Comparison of ENCODE assay signal across 31 cellular contexts in genomic region chr3:72048873-72049272, GRCh38.
"Had no signal": no experiment of that assay in that cellular context is flagged by ENCODE, and none has a peak within 500 bp of the region (broad histone marks: within the 10 kb centered on the region; RNA-seq: fewer than 3 reads in every experiment).

No MANE protein-coding gene starts in this region.

- H2AFZ ChIP-seq: parathyroid adenoma had no signal

- H3K9ac ChIP-seq: parathyroid adenoma had no signal

- ATAC-seq: naive thymus-derived CD8-positive, alpha-beta T cell; psoas muscle; right cardiac atrium; sciatic nerve; stimulated activated memory B cell treated with anti-CD40 and anti-IgM and Interleukin-4, amounts not matched to agents 10 μg/mL and 1 μg/mL and 100 μg/mL, for 72 hours; stimulated activated naive CD8-positive, alpha-beta T cell treated with anti-CD3 and anti-CD28 coated beads, Interleukin-15, amount 100 ng/mL, for 72 hours; stimulated activated naive CD8-positive, alpha-beta T cell treated with anti-CD3 and anti-CD28 coated beads, Interleukin-15, Interleukin-2, amounts not matched to agents 100 U/mL and 50 U/mL, for 24 hours; upper lobe of right lung had no signal

- H3K27me3 Mint-ChIP-seq: progenitor cell of endocrine pancreas; stimulated activated memory B cell treated with anti-CD40 and anti-IgM and Interleukin-4, amounts not matched to agents 10 μg/mL and 1 μg/mL and 100 μg/mL, for 72 hours; type B pancreatic cell had no signal

- H3K4me3 ChIP-seq: ovary, psoas muscle, skin epidermis, suprapubic skin, testis, tibial artery, transverse colon, upper lobe of right lung, uterus had no signal

- H3K9me3 ChIP-seq: ovary, psoas muscle, suprapubic skin, testis, tibial artery, transverse colon, upper lobe of right lung, uterus had no signal

- H3K27ac ChIP-seq: ovary, parathyroid adenoma, psoas muscle, skin epidermis, suprapubic skin, testis, tibial artery, transverse colon, upper lobe of right lung, uterus had no signal

- H3K4me3 Mint-ChIP-seq: naive B cell; naive thymus-derived CD8-positive, alpha-beta T cell; natural killer cell treated with Interleukin-12 subunit alpha and Interleukin-12 subunit beta and Interleukin-15 and Interleukin-18, amount 100 ng/mL, for 72 hours; nephron progenitor cell; neural crest cell; stimulated activated memory B cell treated with anti-CD40 and anti-IgM and Interleukin-4, amounts not matched to agents 10 μg/mL and 1 μg/mL and 100 μg/mL, for 72 hours; stimulated activated naive CD8-positive, alpha-beta T cell treated with anti-CD3 and anti-CD28 coated beads, Interleukin-15, amount 100 ng/mL, for 72 hours; type B pancreatic cell had no signal

- H3K36me3 ChIP-seq: ovary, suprapubic skin, tibial artery, transverse colon, upper lobe of right lung, uterus had no signal

- H3K4me1 ChIP-seq: parathyroid adenoma, psoas muscle, suprapubic skin, testis, tibial artery, transverse colon, uterus had no signal

- H3K79me2 ChIP-seq: parathyroid adenoma had no signal

- DNase-seq: naive B cell; naive thymus-derived CD8-positive, alpha-beta T cell; nephron progenitor cell; occipital lobe; ovary; posterior cingulate gyrus; psoas muscle; right cardiac atrium; stimulated activated CD4-positive, alpha-beta T cell treated with anti-CD3 and anti-CD28 coated beads, Interleukin-15, amount 100 ng/mL, for 24 hours; stimulated activated CD4-positive, alpha-beta T cell treated with anti-CD3 and anti-CD28 coated beads, Interleukin-2, amount 100 ng/mL, for 24 hours; stimulated activated CD4-positive, alpha-beta T cell treated with anti-CD3 and anti-CD28 coated beads, Interleukin-2, amount 100 ng/mL, for 48 hours; stimulated activated CD4-positive, alpha-beta T cell treated with anti-CD3 and anti-CD28 coated beads, Interleukin-4, amount 100 ng/mL, for 4 hours; stimulated activated CD8-positive, alpha-beta memory T cell treated with anti-CD3 and anti-CD28 coated beads, Interleukin-4, amount 100 ng/mL, for 48 hours; stimulated activated naive CD4-positive, alpha-beta T cell; stimulated activated naive CD8-positive, alpha-beta T cell treated with anti-CD3 and anti-CD28 coated beads, Interleukin-15, amount 100 ng/mL, for 72 hours; stimulated activated naive CD8-positive, alpha-beta T cell treated with anti-CD3 and anti-CD28 coated beads, Interleukin-15, Interleukin-2, amounts not matched to agents 100 U/mL and 50 U/mL, for 24 hours; substantia nigra; testis; tibial artery; transverse colon; upper lobe of right lung; uterus had no signal

- H3K27ac Mint-ChIP-seq: naive B cell; naive thymus-derived CD8-positive, alpha-beta T cell; natural killer cell treated with Interleukin-12 subunit alpha and Interleukin-12 subunit beta and Interleukin-15 and Interleukin-18, amount 100 ng/mL, for 72 hours; nephron progenitor cell; progenitor cell of endocrine pancreas; stimulated activated memory B cell treated with anti-CD40 and anti-IgM and Interleukin-4, amounts not matched to agents 10 μg/mL and 1 μg/mL and 100 μg/mL, for 72 hours; type B pancreatic cell had no signal

- H3K27me3 ChIP-seq: ovary, suprapubic skin, testis, tibial artery, transverse colon, upper lobe of right lung, uterus had no signal

- H3K4me1 Mint-ChIP-seq: neural crest cell; stimulated activated memory B cell treated with anti-CD40 and anti-IgM and Interleukin-4, amounts not matched to agents 10 μg/mL and 1 μg/mL and 100 μg/mL, for 72 hours had no signal

- H3K9me3 Mint-ChIP-seq: naive thymus-derived CD8-positive, alpha-beta T cell; natural killer cell treated with Interleukin-12 subunit alpha and Interleukin-12 subunit beta and Interleukin-15 and Interleukin-18, amount 100 ng/mL, for 72 hours; nephron progenitor cell; neural crest cell; stimulated activated memory B cell treated with anti-CD40 and anti-IgM and Interleukin-4, amounts not matched to agents 10 μg/mL and 1 μg/mL and 100 μg/mL, for 72 hours; stimulated activated naive CD8-positive, alpha-beta T cell treated with anti-CD3 and anti-CD28 coated beads, Interleukin-15, amount 100 ng/mL, for 72 hours; type B pancreatic cell had no signal

- H3K36me3 Mint-ChIP-seq: naive thymus-derived CD8-positive, alpha-beta T cell; natural killer cell treated with Interleukin-12 subunit alpha and Interleukin-12 subunit beta and Interleukin-15 and Interleukin-18, amount 100 ng/mL, for 72 hours; stimulated activated memory B cell treated with anti-CD40 and anti-IgM and Interleukin-4, amounts not matched to agents 10 μg/mL and 1 μg/mL and 100 μg/mL, for 72 hours; type B pancreatic cell had no signal
